27 cellular contexts compared by ENCODE assay signal in the genomic region with DNA sequence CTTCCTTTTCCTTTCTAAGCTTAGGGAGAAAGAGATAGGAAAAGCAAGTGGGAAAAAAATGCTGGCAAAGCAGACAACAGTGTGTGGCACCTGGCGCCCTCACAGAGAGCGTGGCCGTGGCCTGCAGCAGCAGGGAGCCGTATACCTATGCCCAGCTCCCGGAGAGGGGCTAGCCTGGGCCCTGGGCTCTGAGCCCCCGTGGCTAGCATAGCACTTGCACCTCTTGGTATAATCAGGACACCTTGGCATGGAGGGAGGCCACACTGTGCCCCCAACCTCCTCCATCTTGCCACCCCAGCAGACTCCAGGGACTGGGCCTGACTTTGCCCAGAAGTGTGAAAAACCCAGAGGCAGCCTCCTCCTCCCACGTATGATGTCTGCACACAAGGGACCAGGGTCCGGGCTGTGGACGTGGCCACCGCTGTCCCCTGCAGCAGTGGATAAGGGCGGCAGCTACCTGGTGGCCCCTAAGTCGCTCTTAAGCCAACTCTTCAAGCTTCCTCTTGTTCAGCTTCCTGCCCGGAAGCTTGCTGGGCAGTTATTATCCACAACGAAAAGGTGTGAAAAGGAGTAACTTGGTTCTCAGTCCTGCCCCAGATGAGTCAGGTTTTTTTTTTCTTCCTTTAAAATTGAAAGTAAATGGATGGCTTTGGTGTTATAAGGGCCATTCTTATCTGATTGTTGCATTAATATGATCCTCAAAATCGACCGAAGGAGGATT.
DNase-seq lines count a peak whose midpoint lies in the region; ATAC-seq and TF ChIP-seq lines count a peak whose summit lies in the region.
"Had no signal": no experiment of that assay in that cellular context is flagged by ENCODE, and none has a peak within 500 bp of the region (broad histone marks: within the 10 kb centered on the region; RNA-seq: fewer than 3 reads in every experiment).

No MANE protein-coding gene starts in this region.

- WGBS in H9 (ENCODE audit: extremely low coverage, insufficient read length, low lambda C conversion rate) = no CpG with 5 or more reads among the region's 16 CpGs
- WGBS in esophagus muscularis mucosa = 75% methylated on average over 15 of the region's 16 CpGs

- peak overlapping the region; percentile 31; the same call in 1 of the 2 replicates for H3K14ac ChIP-seq in H9 (ENCODE audit: insufficient read depth, low read length)

- no peak overlapping the region for H4K5ac ChIP-seq in H9 (ENCODE audit: insufficient read length, low read depth, low read length)

- H3K79me2 ChIP-seq in H9 (ENCODE audit: insufficient read depth, low read length) = no peaks in the 10 kb centered on the region

- H3K27me3 Mint-ChIP-seq in activated CD4-positive, alpha-beta T cell treated with anti-CD3 and anti-CD28 coated beads, Interleukin-2, amount 10 ng/mL, durations not matched to agents 7 days and 5 days = peaks cover 4% of the 10 kb centered on the region
- no peaks in the 10 kb centered on the region; the same call in 1 of the 2 replicates for H3K27me3 Mint-ChIP-seq in H9 (ENCODE audit: low read depth)
- peaks cover 9 to 46% of the 10 kb centered on the region in 2 donors for H3K27me3 Mint-ChIP-seq in effector memory CD8-positive, alpha-beta T cell

- no peak overlapping the region for H3K4ac ChIP-seq in H9 (ENCODE audit: low read depth, low read length)

- intact Hi-C loops in sciatic nerve (cut with DNase I) (no loop called here), esophagus muscularis mucosa (cut with DNase I) (no loop called here)

- H3K9ac ChIP-seq in H9 (ENCODE audit: extremely low read depth, insufficient read length, low read length) = no peak overlapping the region
- H3K9ac ChIP-seq: BLaER1 had no signal

- H2BK20ac ChIP-seq in H9 (ENCODE audit: low read depth, low read length, poor library complexity, severe bottlenecking) = no peak overlapping the region

- H3K9me3 Mint-ChIP-seq in activated CD4-positive, alpha-beta T cell treated with anti-CD3 and anti-CD28 coated beads, Interleukin-2, amount 10 ng/mL, durations not matched to agents 7 days and 5 days = no peaks in the 10 kb centered on the region
- H3K9me3 Mint-ChIP-seq in H9 = no peaks in the 10 kb centered on the region; a peak in 1 of 5 replicates
- no peaks in the 10 kb centered on the region for H3K9me3 Mint-ChIP-seq in effector memory CD8-positive, alpha-beta T cell
- H3K9me3 Mint-ChIP-seq: mesothelial cell of epicardium, naive B cell had no signal

- peaks cover 60% of the 10 kb centered on the region for H3K4me1 Mint-ChIP-seq in activated CD4-positive, alpha-beta T cell treated with anti-CD3 and anti-CD28 coated beads, Interleukin-2, amount 10 ng/mL, durations not matched to agents 7 days and 5 days
- peaks cover 11 to 18% of the 10 kb centered on the region in 2 experiments; a peak in 3 of 4 replicates for H3K4me1 Mint-ChIP-seq in H9
- H3K4me1 Mint-ChIP-seq in effector memory CD8-positive, alpha-beta T cell (ENCODE audit: low read depth in 2 of 2) = peaks cover 21 to 24% of the 10 kb centered on the region in 2 donors

- no peaks in the 10 kb centered on the region for H3K36me3 Mint-ChIP-seq in activated CD4-positive, alpha-beta T cell treated with anti-CD3 and anti-CD28 coated beads, Interleukin-2, amount 10 ng/mL, durations not matched to agents 7 days and 5 days (ENCODE audit: low read depth)
- no peaks in the 10 kb centered on the region for H3K36me3 Mint-ChIP-seq in H9 (ENCODE audit: insufficient read depth in 1 of 3, low read depth in 3 of 3)
- H3K36me3 Mint-ChIP-seq in effector memory CD8-positive, alpha-beta T cell (ENCODE audit: insufficient read depth) = no peaks in the 10 kb centered on the region
- H3K36me3 Mint-ChIP-seq: mesothelial cell of epicardium, naive B cell had no signal

- H3K4me3 ChIP-seq in effector memory CD4-positive, alpha-beta T cell (ENCODE audit: insufficient read depth, low read depth, low read length, poor library complexity, severe bottlenecking) = no peak overlapping the region
- H3K4me3 ChIP-seq in esophagus muscularis mucosa = no peak overlapping the region
- H3K4me3 ChIP-seq: BLaER1, dorsolateral prefrontal cortex, ovary, skin epidermis had no signal

- no peak for TF ChIP-seq POLR2A in esophagus muscularis mucosa (IDR thresholded peaks at IDR 0.05; ENCODE audit: low read depth)

- no peak for TF ChIP-seq EP300 in esophagus muscularis mucosa (IDR thresholded peaks at IDR 0.05)

- no peaks in the 10 kb centered on the region for H3K23me2 ChIP-seq in H9 (ENCODE audit: insufficient read length, low read depth, low read length, poor library complexity, severe bottlenecking)

- H3K56ac ChIP-seq in H9 (ENCODE audit: insufficient read length, low read depth, low read length) = no peak overlapping the region

- H2BK15ac ChIP-seq in H9 (ENCODE audit: low read depth, low read length) = no peak overlapping the region

- H2AK5ac ChIP-seq in H9 (ENCODE audit: insufficient read length, low read length) = no peak overlapping the region

- H3K27me3 ChIP-seq in H9 (ENCODE audit: insufficient read depth, low read length) (no peaks in the 10 kb centered on the region), esophagus muscularis mucosa (no peaks in the 10 kb centered on the region)
- no peaks in the 10 kb centered on the region for H3K27me3 ChIP-seq in effector memory CD4-positive, alpha-beta T cell (replicated peaks; ENCODE audit: control insufficient read depth, insufficient read depth, low read length, poor library complexity, severe bottlenecking)
- H3K27me3 ChIP-seq: BLaER1, dorsolateral prefrontal cortex, ovary had no signal

- H3K4me2 ChIP-seq in H9 (ENCODE audit: insufficient read depth, insufficient read length, low read length) = no peak overlapping the region

- H3T11ph ChIP-seq in H9 (ENCODE audit: low read length) = no peak overlapping the region

- H3K79me1 ChIP-seq in H9 (ENCODE audit: insufficient read depth, low read depth, low read length, poor library complexity, severe bottlenecking) = no peaks in the 10 kb centered on the region

- H2BK120ac ChIP-seq in H9 (ENCODE audit: low read depth, low read length, poor library complexity, severe bottlenecking) = no peak overlapping the region

- CTCF ChIA-PET in activated CD4-positive, alpha-beta T cell treated with anti-CD3 and anti-CD28 coated beads, Interleukin-2, amount 10 ng/mL, durations not matched to agents 7 days and 5 days (lab: Charles Lee) = interaction anchor here (0.9 kb wide), 1 partner anchor 11 kb away, joined by 3 read pairs; no protein-coding TSS in a partner anchor

- peak; percentile 23 for DNase-seq in activated CD4-positive, alpha-beta T cell treated with anti-CD3 and anti-CD28 coated beads, Interleukin-2, amount 10 ng/mL, durations not matched to agents 7 days and 5 days
- DNase-seq in activated CD4-positive, alpha-beta T cell treated with anti-CD3 and anti-CD28 coated beads for 48 hours = no peak
- DNase-seq in H9 = no peak
- no peak for DNase-seq in effector memory CD8-positive, alpha-beta T cell
- peak; percentile 48 for DNase-seq in sciatic nerve (ENCODE audit: low spot score)
- no peak for DNase-seq in effector memory CD4-positive, alpha-beta T cell
- no peak for DNase-seq in esophagus muscularis mucosa (ENCODE audit: extremely low spot score)
- DNase-seq: ACHN; activated effector memory CD4-positive, alpha-beta T cell treated with anti-CD3 and anti-CD28 coated beads, Interleukin-2, amount 50 U/mL, for 16 hours; activated T-cell treated with anti-CD3 and anti-CD28 coated beads for 4 hours; cerebellar nuclear complex; dorsolateral prefrontal cortex; KBM-7; left ventricle myocardium superior; naive B cell; NCI-H1105 treated with DMSO at 0.1 percent for 48 hours; NCI-H1930; NCI-H226; NCI-H774; ovary had no signal

- no peak overlapping the region for H3K18ac ChIP-seq in H9 (ENCODE audit: insufficient read length, low read depth, low read length)

- no peak overlapping the region for H3K4me3 Mint-ChIP-seq in activated CD4-positive, alpha-beta T cell treated with anti-CD3 and anti-CD28 coated beads, Interleukin-2, amount 10 ng/mL, durations not matched to agents 7 days and 5 days
- no peak overlapping the region for H3K4me3 Mint-ChIP-seq in H9
- peak overlapping the region in 1 of 2 donors; percentile 65 for H3K4me3 Mint-ChIP-seq in effector memory CD8-positive, alpha-beta T cell
- H3K4me3 Mint-ChIP-seq: mesothelial cell of epicardium, naive B cell had no signal

- peak overlapping the region; percentile 41 for H3K27ac Mint-ChIP-seq in activated CD4-positive, alpha-beta T cell treated with anti-CD3 and anti-CD28 coated beads, Interleukin-2, amount 10 ng/mL, durations not matched to agents 7 days and 5 days
- no peak overlapping the region for H3K27ac Mint-ChIP-seq in H9
- H3K27ac Mint-ChIP-seq in effector memory CD8-positive, alpha-beta T cell = peak overlapping the region; percentile 15 to 57
- H3K27ac Mint-ChIP-seq: mesothelial cell of epicardium, naive B cell had no signal

- H2BK5ac ChIP-seq in H9 (ENCODE audit: insufficient read length, low read length) = no peak overlapping the region

- H3K36me3 ChIP-seq in effector memory CD4-positive, alpha-beta T cell (ENCODE audit: control insufficient read depth, insufficient read depth, low read length) = no peaks in the 10 kb centered on the region
- no peaks in the 10 kb centered on the region for H3K36me3 ChIP-seq in esophagus muscularis mucosa
- H3K36me3 ChIP-seq: BLaER1, ovary had no signal

- no peaks in the 10 kb centered on the region for H3K9me3 ChIP-seq in H9 (ENCODE audit: control insufficient read depth, low read depth, low read length)
- H3K9me3 ChIP-seq in effector memory CD4-positive, alpha-beta T cell (ENCODE audit: control insufficient read depth, low read length) = no peaks in the 10 kb centered on the region
- no peaks in the 10 kb centered on the region for H3K9me3 ChIP-seq in esophagus muscularis mucosa
- H3K9me3 ChIP-seq: BLaER1, ovary had no signal

- H3K23ac ChIP-seq in H9 (ENCODE audit: insufficient read length, low read depth, low read length) = no peak overlapping the region

- H2BK12ac ChIP-seq in H9 (ENCODE audit: insufficient read length, low read depth, low read length) = no peak overlapping the region

- POLR2A ChIA-PET in activated CD4-positive, alpha-beta T cell treated with anti-CD3 and anti-CD28 coated beads, Interleukin-2, amount 10 ng/mL, durations not matched to agents 7 days and 5 days (lab: Charles Lee) = no interaction called here

- no peaks in the 10 kb centered on the region for H3K4me1 ChIP-seq in H9 (ENCODE audit: insufficient read depth, low read length)
- H3K4me1 ChIP-seq in effector memory CD4-positive, alpha-beta T cell (ENCODE audit: control insufficient read depth, insufficient read depth, low read length, poor library complexity, severe bottlenecking) = peaks cover 11% of the 10 kb centered on the region
- H3K4me1 ChIP-seq in esophagus muscularis mucosa = peaks cover 14 to 22% (median 17%) of the 10 kb centered on the region in 4 donors

- ATAC-seq in effector memory CD8-positive, alpha-beta T cell (replicated peaks) = no peak
- ATAC-seq in sciatic nerve (no peak), HG02885 (IDR thresholded peaks at IDR 0.05; ENCODE audit: poor library complexity, unreplicated experiment) (no peak)
- ATAC-seq: HCT116, left ventricle myocardium superior, Right ventricle myocardium inferior had no signal

- no peak overlapping the region for H2AFZ ChIP-seq in H9 (ENCODE audit: low read length)

- H4K91ac ChIP-seq in H9 (ENCODE audit: insufficient read length, low read depth, low read length) = no peak overlapping the region

- no peak for TF ChIP-seq CTCF in H9 (conservative IDR thresholded peaks at IDR 0.05)
- TF ChIP-seq CTCF in esophagus muscularis mucosa (IDR thresholded peaks at IDR 0.05) = no peak

- H4K20me1 ChIP-seq in H9 (ENCODE audit: control insufficient read depth, insufficient read depth, insufficient read length) = no peaks in the 10 kb centered on the region
- H4K20me1 ChIP-seq: BLaER1 had no signal

- no peak overlapping the region for H4K8ac ChIP-seq in H9 (replicated peaks; ENCODE audit: insufficient read length, low read depth, low read length)

- H3K27ac ChIP-seq in H9 (ENCODE audit: insufficient read length, low read depth, low read length) = no peak overlapping the region
- no peak overlapping the region for H3K27ac ChIP-seq in effector memory CD4-positive, alpha-beta T cell (ENCODE audit: insufficient read depth, low read length, poor library complexity, severe bottlenecking)
- H3K27ac ChIP-seq in esophagus muscularis mucosa (replicated peaks in 1 of 4) = no peak overlapping the region
- H3K27ac ChIP-seq: BLaER1, dorsolateral prefrontal cortex, ovary, skin epidermis, VCaP had no signal

Comparison
In these comparisons a context has a peak if more than half of its experiments do, and no peak if none do; other contexts are left out.
1. DNase-seq: peak in activated CD4-positive, alpha-beta T cell treated with anti-CD3 and anti-CD28 coated beads, Interleukin-2, amount 10 ng/mL, durations not matched to agents 7 days and 5 days (single experiment) and sciatic nerve (single experiment); none in activated CD4-positive, alpha-beta T cell treated with anti-CD3 and anti-CD28 coated beads for 48 hours (single experiment), H9 (single experiment), effector memory CD8-positive, alpha-beta T cell (0 of 3), effector memory CD4-positive, alpha-beta T cell (0 of 3) and esophagus muscularis mucosa (single experiment).
2. H3K27ac Mint-ChIP-seq: peak in activated CD4-positive, alpha-beta T cell treated with anti-CD3 and anti-CD28 coated beads, Interleukin-2, amount 10 ng/mL, durations not matched to agents 7 days and 5 days (single experiment) and effector memory CD8-positive, alpha-beta T cell (2 of 2); none in H9 (0 of 3).